ENCODE assay signal across 17 cellular contexts in the genomic region with DNA sequence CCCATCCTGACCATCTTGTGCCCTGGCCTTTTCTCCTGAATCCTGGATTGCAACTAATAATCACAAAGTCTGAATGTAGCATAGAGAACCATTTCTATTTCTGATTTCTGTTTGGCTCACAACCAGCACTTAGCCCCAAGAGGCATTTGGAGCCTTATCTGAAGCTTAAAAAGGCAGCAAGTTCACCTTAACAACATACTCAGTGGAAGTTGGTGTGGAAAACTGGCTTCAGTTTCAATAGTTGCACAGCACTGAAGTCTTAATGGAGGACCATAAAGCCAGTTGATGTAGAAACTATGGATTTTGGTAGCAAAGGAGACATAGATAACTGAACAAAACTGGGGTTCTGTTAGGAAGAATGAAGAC.
DNase-seq lines count a peak whose midpoint lies in the region; FAIRE-seq and TF ChIP-seq lines count a peak whose summit lies in the region.
"Had no signal": no experiment of that assay in that cellular context is flagged by ENCODE, and none has a peak within 500 bp of the region (broad histone marks: within the 10 kb centered on the region; RNA-seq: fewer than 3 reads in every experiment).

No MANE protein-coding gene starts in this region.

- H2AFZ ChIP-seq in astrocyte (ENCODE audit: low read depth, low read length) (no peak overlapping the region), hepatocyte (no peak overlapping the region)

- H3K4me2 ChIP-seq in astrocyte (ENCODE audit: low read length) (peak overlapping the region; percentile 26), hepatocyte (no peak overlapping the region)
- H3K4me2 ChIP-seq: KMS-11 had no signal

- H3K4me1 ChIP-seq in breast epithelium, result no peaks in the 10 kb centered on the region
- peaks cover 23% of the 10 kb centered on the region for H3K4me1 ChIP-seq in astrocyte (ENCODE audit: insufficient read depth, low read length)
- H3K4me1 ChIP-seq in hepatocyte (ENCODE audit: insufficient read depth), result peaks cover 7% of the 10 kb centered on the region

- TSS peak; percentile 51 for BruUV-seq in MCF 10A (replicated peaks; lab: Mats Ljungman, UMichigan)

- H3K4me3 Mint-ChIP-seq in MCF 10A (ENCODE audit: unreplicated experiment) (peak overlapping the region; percentile 5), astrocyte (ENCODE audit: unreplicated experiment) (no peak overlapping the region)

- H3K79me2 ChIP-seq in astrocyte (ENCODE audit: insufficient read depth, low read length) (no peaks in the 10 kb centered on the region), hepatocyte (no peaks in the 10 kb centered on the region)

- intact Hi-C loops in MCF 10A (cut with micrococcal nuclease), result no loop called here
- intact Hi-C loops in breast epithelium (cut with DNase I; ENCODE audit: low total_unique reads), result loop anchor here (5.0 kb wide), 1 partner anchor 656 kb away; no protein-coding TSS in a partner anchor

- H3K9me2 ChIP-seq in hepatocyte (replicated peaks; ENCODE audit: insufficient read depth), result no peaks in the 10 kb centered on the region

- CTCF ChIA-PET in MCF 10A (lab: Yijun Ruan, JAX), result interaction anchor here (0.7 kb wide), 1 partner anchor 44 kb away, joined by 3 read pairs; no protein-coding TSS in a partner anchor

- no peak for FAIRE-seq in astrocyte (lab: Jason Lieb, UNC)
- FAIRE-seq: GM12878, GM18507, GM19239 had no signal

- no peak for TF ChIP-seq POLR2A in breast epithelium (IDR thresholded peaks at IDR 0.05)
- TF ChIP-seq POLR2A in erythroblast (IDR thresholded peaks at IDR 0.05; ENCODE audit: low read length), result no peak

- H3K27ac Mint-ChIP-seq in MCF 10A (ENCODE audit: low read depth, unreplicated experiment) (peak overlapping the region; percentile 88), astrocyte (ENCODE audit: unreplicated experiment) (peak overlapping the region; percentile 84)

- H4K20me1 ChIP-seq in astrocyte (ENCODE audit: insufficient read depth, low read length) (no peaks in the 10 kb centered on the region), hepatocyte (ENCODE audit: insufficient read depth, poor library complexity, severe bottlenecking) (no peaks in the 10 kb centered on the region)

- POLR2A ChIA-PET in MCF 10A (lab: Yijun Ruan, JAX), result interaction anchor here (1.3 to 1.5 kb wide), 3 partner anchors 48 to 157 kb away, joined by 6 to 13 read pairs (median 6); no protein-coding TSS in a partner anchor

- in situ Hi-C loops in KBM-7 (cut with MboI; ENCODE audit: low pct_unique_long_range_greater_than_20kb, low sequenced_read_pairs), result no loop called here

- H3K36me3 ChIP-seq in breast epithelium, result no peaks in the 10 kb centered on the region
- no peaks in the 10 kb centered on the region for H3K36me3 ChIP-seq in astrocyte (ENCODE audit: insufficient read depth, low read length)
- no peaks in the 10 kb centered on the region for H3K36me3 ChIP-seq in hepatocyte (replicated peaks; ENCODE audit: insufficient read depth, low read depth)

- H3K36me3 Mint-ChIP-seq in MCF 10A (ENCODE audit: insufficient read depth, unreplicated experiment) (no peaks in the 10 kb centered on the region), astrocyte (ENCODE audit: low read depth, unreplicated experiment) (peaks cover 2% of the 10 kb centered on the region)

- peaks cover 39% of the 10 kb centered on the region for H3K4me1 Mint-ChIP-seq in MCF 10A (ENCODE audit: insufficient read depth, unreplicated experiment)
- peaks cover 47% of the 10 kb centered on the region for H3K4me1 Mint-ChIP-seq in astrocyte (ENCODE audit: low read depth, unreplicated experiment)

- DNase-seq in MCF 10A (ENCODE audit: unreplicated experiment) (no peak), breast epithelium (ENCODE audit: low spot score in 2 of 2) (no peak), astrocyte (ENCODE audit: low read depth) (no peak), hepatocyte (ENCODE audit: low spot score) (no peak), KBM-7 (no peak), erythroblast (lab: John Stamatoyannopoulos, UW) (no peak), NCI-H1694 (lab: John Stamatoyannopoulos, UW) (no peak)
- DNase-seq in activated CD4-positive, CD25-positive, alpha-beta regulatory T cell treated with anti-CD3 and anti-CD28 coated beads, Interleukin-2, amount 50 U/mL, for 72 hours, result no peak
- DNase-seq: MM.1S, NCI-H510A, T-helper 1 cell had no signal

- peaks cover 7% of the 10 kb centered on the region for H3K9me3 Mint-ChIP-seq in MCF 10A (ENCODE audit: unreplicated experiment)
- peaks cover 4% of the 10 kb centered on the region for H3K9me3 Mint-ChIP-seq in astrocyte (ENCODE audit: unreplicated experiment)

- H3K9me3 ChIP-seq in breast epithelium (peaks cover 0 to 3% of the 10 kb centered on the region in 2 donors), astrocyte (ENCODE audit: insufficient read depth, low read depth, low read length) (no peaks in the 10 kb centered on the region), hepatocyte (ENCODE audit: low read depth) (no peaks in the 10 kb centered on the region)

- no peak overlapping the region for H3K27ac ChIP-seq in breast epithelium
- H3K27ac ChIP-seq in astrocyte (ENCODE audit: low read depth, low read length), result peak overlapping the region; percentile 92
- H3K27ac ChIP-seq in hepatocyte, result peak overlapping the region; percentile 10
- H3K27ac ChIP-seq: HL-60, KMS-11, RWPE1 had no signal

- TF ChIP-seq CTCF in MCF 10A (IDR thresholded peaks at IDR 0.05; ENCODE audit: unreplicated experiment) (no peak), breast epithelium (IDR thresholded peaks at IDR 0.05) (no peak), astrocyte (IDR thresholded peaks at IDR 0.05; ENCODE audit: insufficient read depth, low read depth, low read length) (no peak), hepatocyte (IDR thresholded peaks at IDR 0.05; ENCODE audit: poor library complexity) (no peak)

- H3K9ac ChIP-seq in astrocyte (ENCODE audit: low read length), result peak overlapping the region; percentile 51
- H3K9ac ChIP-seq: KMS-11 had no signal

- H3K27me3 ChIP-seq in breast epithelium, result no peaks in the 10 kb centered on the region
- H3K27me3 ChIP-seq in astrocyte (ENCODE audit: insufficient read depth, low read length), result no peaks in the 10 kb centered on the region
- no peaks in the 10 kb centered on the region for H3K27me3 ChIP-seq in hepatocyte

- H3K27me3 Mint-ChIP-seq in MCF 10A (ENCODE audit: insufficient read depth, unreplicated experiment) (no peaks in the 10 kb centered on the region), astrocyte (ENCODE audit: low read depth, unreplicated experiment) (no peaks in the 10 kb centered on the region)

- H3K4me3 ChIP-seq in breast epithelium (no peak overlapping the region), astrocyte (ENCODE audit: insufficient read depth, low read depth, low read length) (no peak overlapping the region), hepatocyte (no peak overlapping the region)
- H3K4me3 ChIP-seq: GM12878 had no signal

Comparison
In these comparisons a context has a peak if more than half of its experiments do, and no peak if none do; other contexts are left out.
1. H3K27ac ChIP-seq: peak in astrocyte (single experiment) and hepatocyte (single experiment); none in breast epithelium (0 of 2).